In the genomic region with DNA sequence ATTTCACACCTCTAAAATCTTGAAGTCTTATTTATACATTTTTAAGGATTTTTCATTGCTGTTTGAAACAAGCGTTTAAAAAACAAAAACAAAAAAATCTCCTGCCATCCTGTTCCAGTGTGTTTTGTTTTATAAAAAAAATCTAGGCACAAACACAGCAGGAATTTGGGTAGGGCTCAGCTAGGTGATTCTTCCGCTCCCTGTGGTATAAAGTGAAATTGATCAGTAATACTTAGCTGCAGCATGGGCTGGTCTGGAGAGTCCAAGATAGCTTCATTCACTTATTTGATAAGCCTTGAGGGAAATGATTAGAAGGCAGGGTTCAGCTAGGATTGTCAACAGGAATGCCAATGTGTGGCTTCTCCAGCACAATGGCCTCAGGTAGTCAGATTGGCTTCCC, we compare ENCODE assay signal across 2 cellular contexts.
TF ChIP-seq lines count a peak whose summit lies in the region.

No MANE protein-coding gene starts in this region.

TF ChIP-seq in HepG2, 621 proteins besides CTCF, POLR2A, EP300 and RAD21:
- TF ChIP-seq FOXK1 (CRISPR knock-in tag; IDR thresholded peaks at IDR 0.05; ENCODE audit: borderline replicate concordance, low read depth), result no peak
- peak; percentile 97 for TF ChIP-seq ZNF331 (CRISPR knock-in tag; IDR thresholded peaks at IDR 0.05)

TF ChIP-seq in GM23338, 12 proteins besides CTCF, POLR2A, EP300 and RAD21:
- TF ChIP-seq ZNF331 (CRISPR knock-in tag; IDR thresholded peaks at IDR 0.05; ENCODE audit: low read depth) (peak; percentile 99), EZH2 (IDR thresholded peaks at IDR 0.05; ENCODE audit: low read depth, unreplicated experiment) (no peak)
TF ChIP-seq in GM23338: peak in this region for 1.
